Comparison of ENCODE assay signal across 27 cellular contexts in genomic region chr4:80713409-80713808, GRCh38.
DNase-seq lines count a peak whose midpoint lies in the region; ATAC-seq and TF ChIP-seq lines count a peak whose summit lies in the region.
"Had no signal": no experiment of that assay in that cellular context is flagged by ENCODE, and none has a peak within 500 bp of the region (broad histone marks: within the 10 kb centered on the region; RNA-seq: fewer than 3 reads in every experiment).

No MANE protein-coding gene starts in this region.

- no peak overlapping the region; the same call in 1 of the 2 replicates for H2AFZ ChIP-seq in OCI-LY1 (ENCODE audit: low read length)

- no peaks in the 10 kb centered on the region for H4K20me1 ChIP-seq in OCI-LY1 (ENCODE audit: insufficient read depth, low read length)

- no peaks in the 10 kb centered on the region for H3F3A ChIP-seq in OCI-LY1 (ENCODE audit: insufficient read depth, low read length)

- no peaks in the 10 kb centered on the region for H3K9me2 ChIP-seq in OCI-LY1 (ENCODE audit: low read depth, low read length)

- H3K9ac ChIP-seq in OCI-LY1 (ENCODE audit: low read length), result no peak overlapping the region

- H3K27me3 ChIP-seq in OCI-LY1 (ENCODE audit: insufficient read depth, low read length), result no peaks in the 10 kb centered on the region
- H3K27me3 ChIP-seq: SJSA1 had no signal

- intact Hi-C loops in left colon (cut with DNase I, micrococcal nuclease), result no loop called here
- intact Hi-C loops in left cardiac atrium (cut with DNase I), result no loop called here

- no peak overlapping the region for H3K4me2 ChIP-seq in OCI-LY1 (ENCODE audit: low read length)

- peaks cover 46% of the 10 kb centered on the region for H3K4me1 ChIP-seq in OCI-LY1 (ENCODE audit: insufficient read depth, low read length, severe bottlenecking)
- H3K4me1 ChIP-seq: left ventricle myocardium inferior, SJSA1 had no signal

- H3K36me3 ChIP-seq in OCI-LY1 (ENCODE audit: insufficient read depth, low read length), result no peaks in the 10 kb centered on the region
- H3K36me3 ChIP-seq: left ventricle myocardium inferior, SJSA1 had no signal

- H3K79me2 ChIP-seq in OCI-LY1 (ENCODE audit: insufficient read depth, low read length), result no peaks in the 10 kb centered on the region

- DNase-seq in NCI-H1417 (lab: John Stamatoyannopoulos, UW) (peak in 2 of 3 experiments; percentile 36 to 84), NCI-H1417 treated with DMSO at 0.1 percent for 48 hours (lab: John Stamatoyannopoulos, UW) (no peak), NCI-H1105 treated with DMSO at 0.1 percent for 48 hours (lab: John Stamatoyannopoulos, UW) (peak; percentile 52), left colon (peak; percentile 3 to 38), T-helper 9 cell (no peak), left cardiac atrium (no peak), NCI-H2171 (lab: John Stamatoyannopoulos, UW) (no peak)
- DNase-seq: 8988T; activated CD4-positive, alpha-beta memory T cell treated with anti-CD3 and anti-CD28 coated beads, Interleukin-2, amount 10 ng/mL, durations not matched to agents 7 days and 5 days; activated effector memory CD4-positive, alpha-beta T cell treated with Interleukin-2 at 50 U/mL for 16 hours; activated naive CD8-positive, alpha-beta T cell treated with anti-CD3 and anti-CD28 coated beads, Interleukin-2, amount 10 ng/mL, durations not matched to agents 7 days and 5 days; AML-193; CD4-positive, alpha-beta memory T cell; IMR-90; left ventricle myocardium inferior; naive thymus-derived CD4-positive, alpha-beta T cell; NCI-H1048; NCI-H446 treated with DMSO at 0.1 percent for 48 hours; occipital lobe; small intestine; stimulated activated CD4-positive, alpha-beta T cell treated with anti-CD3 and anti-CD28 coated beads, Interleukin-2, amount 100 ng/mL, for 24 hours; T-helper 1 cell had no signal

- peak overlapping the region; percentile 23 for H3K27ac ChIP-seq in OCI-LY1 (ENCODE audit: low read depth, low read length, poor library complexity, severe bottlenecking)
- H3K27ac ChIP-seq: left ventricle myocardium inferior, SJSA1 had no signal

- H3K9me3 ChIP-seq in OCI-LY1 (ENCODE audit: low read length), result no peaks in the 10 kb centered on the region
- H3K9me3 ChIP-seq: SJSA1 had no signal

- no peak overlapping the region for H3K4me3 ChIP-seq in OCI-LY1 (ENCODE audit: low read depth, low read length, poor library complexity, severe bottlenecking)
- H3K4me3 ChIP-seq: left ventricle myocardium inferior, SJSA1 had no signal

- TF ChIP-seq CTCF in OCI-LY1 (IDR thresholded peaks at IDR 0.05; ENCODE audit: low read length), result no peak

- no peak for ATAC-seq in left colon
- no peak for ATAC-seq in left cardiac atrium
- ATAC-seq: activated CD4-positive, CD25-positive, alpha-beta regulatory T cell treated with anti-CD3 and anti-CD28 coated beads, Interleukin-2, amount 50 U/mL, for 24 hours; HCT116; naive thymus-derived CD4-positive, alpha-beta T cell; stimulated activated effector memory CD8-positive, alpha-beta T cell treated with anti-CD3 and anti-CD28 coated beads, Interleukin-12 subunit alpha, Interleukin-12 subunit beta, amount 100 ng/mL, for 72 hours had no signal

Comparison
In these comparisons a context has a peak if more than half of its experiments do, and no peak if none do; other contexts are left out.
1. DNase-seq: peak in NCI-H1417 (2 of 3), NCI-H1105 treated with DMSO at 0.1 percent for 48 hours (single experiment) and left colon (2 of 2); none in NCI-H1417 treated with DMSO at 0.1 percent for 48 hours (single experiment), T-helper 9 cell (single experiment), left cardiac atrium (single experiment) and NCI-H2171 (single experiment).